In genomic region chr3:57227204-57227929, GRCh38 we compare ENCODE assay signal across 1 cellular context.
TF ChIP-seq lines count a peak whose summit lies in the region.

Gene APPL1 (plus strand): TSS chr3:57227729. CDS start chr3:57227884, 155 bp downstream.

TF ChIP-seq in GM12878, 131 proteins besides CTCF, POLR2A, EP300 and RAD21 (continued from another document and continues in another):
- TF ChIP-seq JUND (IDR thresholded peaks at IDR 0.05; ENCODE audit: low read depth, low read length) (no peak), CBFB (IDR thresholded peaks at IDR 0.05; ENCODE audit: low read depth) (no peak; the same call in 1 of the 2 replicates), ZNF207 (IDR thresholded peaks at IDR 0.05; ENCODE audit: borderline replicate concordance) (no peak), SIN3A (IDR thresholded peaks at IDR 0.05; ENCODE audit: low read depth, low read length) (no peak), GATAD2B (conservative IDR thresholded peaks at IDR 0.05; ENCODE audit: low read depth) (no peak; the same call in 1 of the 2 replicates), SMARCA5 (IDR thresholded peaks at IDR 0.05) (0 out of 2 replicates have a peak, but pooled peaks have one; percentile 48), SRF (IDR thresholded peaks at IDR 0.05; ENCODE audit: low read depth in 2 of 2, low read length in 2 of 2) (0 out of 4 replicates have a peak, but pooled peaks of 1 of the 2 experiments have one; percentile 16), CEBPZ (IDR thresholded peaks at IDR 0.05; ENCODE audit: low read depth, low read length) (no peak), CBX3 (IDR thresholded peaks at IDR 0.05; ENCODE audit: borderline replicate concordance, low read depth) (no peak), EZH2 (IDR thresholded peaks at IDR 0.05; ENCODE audit: borderline replicate concordance, control insufficient read depth, low read depth, low read length) (no peak), RBBP5 (conservative IDR thresholded peaks at IDR 0.05) (no peak), MLLT1 (IDR thresholded peaks at IDR 0.05) (0 out of 2 replicates have a peak, but pooled peaks have one; percentile 46), CUX1 (IDR thresholded peaks at IDR 0.05; ENCODE audit: insufficient replicate concordance, low read depth, low read length) (no peak), CHD1 (IDR thresholded peaks at IDR 0.05; ENCODE audit: low read depth, low read length) (0 out of 2 replicates have a peak, but pooled peaks have one; percentile 40), RELA (IDR thresholded peaks at IDR 0.05; ENCODE audit: borderline replicate concordance, partially characterized antibody) (no peak), ATF7 (IDR thresholded peaks at IDR 0.05; ENCODE audit: low read depth) (no peak), STAT1 (conservative IDR thresholded peaks at IDR 0.05) (no peak), HDAC2 (IDR thresholded peaks at IDR 0.05) (no peak), JUNB (IDR thresholded peaks at IDR 0.05) (no peak), NR2C2 (IDR thresholded peaks at IDR 0.05; ENCODE audit: borderline replicate concordance, control insufficient read depth, insufficient read length, low read depth) (no peak), PKNOX1 (IDR thresholded peaks at IDR 0.05) (peak; percentile 98), MAX (IDR thresholded peaks at IDR 0.05; ENCODE audit: low read depth, low read length) (peak; percentile 64), E2F8 (IDR thresholded peaks at IDR 0.05; ENCODE audit: low read depth, partially characterized antibody) (no peak), ATF2 (IDR thresholded peaks at IDR 0.05; ENCODE audit: low read length) (no peak), USF1 (IDR thresholded peaks at IDR 0.05; ENCODE audit: borderline replicate concordance, extremely low read length, insufficient read depth, low read depth, low read length) (no peak), USF2 (IDR thresholded peaks at IDR 0.05; ENCODE audit: borderline replicate concordance, low read depth, low read length) (no peak), E2F4 (IDR thresholded peaks at IDR 0.05; ENCODE audit: low read depth, low read length) (0 out of 2 replicates have a peak, but pooled peaks have one; percentile 44), KAT2A (conservative IDR thresholded peaks at IDR 0.05; ENCODE audit: control insufficient read depth, low read depth, low read length) (no peak), ZSCAN29 (IDR thresholded peaks at IDR 0.05) (no peak), NKRF (conservative IDR thresholded peaks at IDR 0.05) (no peak; the same call in 1 of the 2 replicates), HCFC1 (IDR thresholded peaks at IDR 0.05; ENCODE audit: low read length) (no peak), ZNF24 (IDR thresholded peaks at IDR 0.05) (no peak), BHLHE40 (IDR thresholded peaks at IDR 0.05; ENCODE audit: borderline replicate concordance in 1 of 2, low read depth in 2 of 2, low read length in 1 of 2) (peak; percentile 83 to 93; a peak in 3 of 4 replicates), SREBF2 (IDR thresholded peaks at IDR 0.05; ENCODE audit: low read length) (no peak)
